In the genomic region with DNA sequence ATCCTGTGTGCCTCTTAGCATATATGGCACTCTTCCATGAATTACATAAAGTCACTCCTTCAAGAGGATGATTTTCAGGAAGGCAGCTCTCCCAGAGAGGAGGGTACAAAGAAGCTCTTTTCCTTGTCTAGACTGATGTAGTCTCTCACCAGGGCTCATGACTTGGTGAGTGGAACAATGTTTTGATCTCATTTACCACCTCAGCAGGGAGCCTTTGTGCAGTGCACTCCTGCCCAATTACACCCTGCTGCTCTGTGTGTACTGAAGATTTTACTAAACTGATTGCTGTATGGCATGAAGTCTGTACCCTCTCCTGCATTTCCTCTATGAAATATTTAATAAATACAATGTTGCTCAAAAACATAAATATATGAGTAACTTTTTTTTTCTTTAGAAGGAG, we compare ENCODE assay signal across 24 cellular contexts.
DNase-seq lines count a peak whose midpoint lies in the region; TF ChIP-seq lines count a peak whose summit lies in the region.
"Had no signal": no experiment of that assay in that cellular context is flagged by ENCODE, and none has a peak within 500 bp of the region (broad histone marks: within the 10 kb centered on the region; RNA-seq: fewer than 3 reads in every experiment).

No MANE protein-coding gene starts in this region.

- DNase-seq in DMS153 (lab: John Stamatoyannopoulos, UW) (peak; percentile 76), NCI-H1417 treated with DMSO at 0.1 percent for 48 hours (lab: John Stamatoyannopoulos, UW) (peak; percentile 70), NCI-H510A treated with DMSO at 0.1 percent for 48 hours (lab: John Stamatoyannopoulos, UW) (peak; percentile 30), endodermal cell (peak; percentile 66), GDM1 (lab: John Stamatoyannopoulos, UW) (no peak)
- no peak for DNase-seq in activated CD4-positive, alpha-beta T cell treated with anti-CD3 and anti-CD28 coated beads for 4 hours
- no peak for DNase-seq in effector memory CD4-positive, alpha-beta T cell
- no peak for DNase-seq in stimulated activated CD4-positive, alpha-beta T cell treated with anti-CD3 and anti-CD28 coated beads, Interleukin-2, amount 100 ng/mL, for 24 hours
- DNase-seq: activated CD4-positive, alpha-beta T cell treated with anti-CD3 and anti-CD28 coated beads for 36 hours; activated naive CD4-positive, alpha-beta T cell treated with anti-CD3 and anti-CD28 coated beads for 36 hours; activated T-cell treated with anti-CD3 and anti-CD28 coated beads, Interleukin-2, amount 50 U/mL, for 4 hours; amniotic stem cell; C1 segment of cervical spinal cord; GF-D8; H7; heart left ventricle; immature natural killer cell; left ventricle myocardium inferior; NCI-H1436; Right ventricle myocardium superior; T-helper 1 cell had no signal

- peak overlapping the region; percentile 4 for H3K27ac Mint-ChIP-seq in endodermal cell
- H3K27ac Mint-ChIP-seq: activated CD4-positive, alpha-beta T cell treated with anti-CD3 and anti-CD28 coated beads for 36 hours; activated naive CD4-positive, alpha-beta T cell treated with anti-CD3 and anti-CD28 coated beads for 36 hours; dendritic cell treated with granulocyte-macrophage colony-stimulating factor and Interleukin-4, amounts not matched to agents 40 ng/mL and 50 ng/mL, for 4 days; immature natural killer cell had no signal

- H3K9me3 ChIP-seq in endodermal cell (ENCODE audit: control insufficient read depth, low read length) = peaks cover 11% of the 10 kb centered on the region
- H3K9me3 ChIP-seq in effector memory CD4-positive, alpha-beta T cell (ENCODE audit: control insufficient read depth, low read length) = no peaks in the 10 kb centered on the region
- H3K9me3 ChIP-seq: heart left ventricle, left ventricle myocardium inferior had no signal

- H3K4me1 ChIP-seq in endodermal cell (ENCODE audit: control insufficient read depth, insufficient read depth, low read length) = peaks cover 16% of the 10 kb centered on the region
- no peaks in the 10 kb centered on the region for H3K4me1 ChIP-seq in effector memory CD4-positive, alpha-beta T cell (ENCODE audit: control insufficient read depth, insufficient read depth, low read length, poor library complexity, severe bottlenecking)
- H3K4me1 ChIP-seq: heart left ventricle, left ventricle myocardium inferior had no signal

- no peak overlapping the region for H3K9ac ChIP-seq in endodermal cell (ENCODE audit: extremely low read depth, low read length, poor library complexity, severe bottlenecking)

- no peaks in the 10 kb centered on the region for H3K36me3 ChIP-seq in endodermal cell (ENCODE audit: control insufficient read depth, insufficient read depth, low read length)
- H3K36me3 ChIP-seq in effector memory CD4-positive, alpha-beta T cell (ENCODE audit: control insufficient read depth, insufficient read depth, low read length) = no peaks in the 10 kb centered on the region
- H3K36me3 ChIP-seq: heart left ventricle, left ventricle myocardium inferior had no signal

- peaks cover 7% of the 10 kb centered on the region for H3K36me3 Mint-ChIP-seq in endodermal cell (ENCODE audit: low read depth)
- H3K36me3 Mint-ChIP-seq: immature natural killer cell had no signal

- no peak overlapping the region for H3K4me3 Mint-ChIP-seq in endodermal cell
- H3K4me3 Mint-ChIP-seq: activated CD4-positive, alpha-beta T cell treated with anti-CD3 and anti-CD28 coated beads for 36 hours; activated naive CD4-positive, alpha-beta T cell treated with anti-CD3 and anti-CD28 coated beads for 36 hours; activated T-cell treated with anti-CD3 and anti-CD28 coated beads, Interleukin-2, amount 50 U/mL, for 4 hours; dendritic cell treated with granulocyte-macrophage colony-stimulating factor and Interleukin-4, amounts not matched to agents 40 ng/mL and 50 ng/mL, for 4 days; IgD-negative memory B cell; immature natural killer cell; nephron had no signal

- H3K27ac ChIP-seq in endodermal cell (ENCODE audit: low read depth, low read length) = peak overlapping the region; percentile 34
- H3K27ac ChIP-seq in effector memory CD4-positive, alpha-beta T cell (ENCODE audit: insufficient read depth, low read length, poor library complexity, severe bottlenecking) = no peak overlapping the region
- H3K27ac ChIP-seq: heart left ventricle, left ventricle myocardium inferior had no signal

- no peaks in the 10 kb centered on the region for H3K27me3 ChIP-seq in endodermal cell (ENCODE audit: control insufficient read depth, insufficient read depth, low read length, poor library complexity, severe bottlenecking)
- H3K27me3 ChIP-seq in effector memory CD4-positive, alpha-beta T cell (replicated peaks; ENCODE audit: control insufficient read depth, insufficient read depth, low read length, poor library complexity, severe bottlenecking) = no peaks in the 10 kb centered on the region
- H3K27me3 ChIP-seq: heart left ventricle had no signal

- peaks cover 40% of the 10 kb centered on the region for H3K4me1 Mint-ChIP-seq in endodermal cell
- H3K4me1 Mint-ChIP-seq: activated CD4-positive, alpha-beta T cell treated with anti-CD3 and anti-CD28 coated beads for 36 hours; IgD-negative memory B cell; immature natural killer cell had no signal

- no peak for TF ChIP-seq CTCF in endodermal cell (conservative IDR thresholded peaks at IDR 0.05)

- H3K27me3 Mint-ChIP-seq in endodermal cell (ENCODE audit: insufficient read depth) = no peaks in the 10 kb centered on the region
- H3K27me3 Mint-ChIP-seq: activated CD4-positive, alpha-beta T cell treated with anti-CD3 and anti-CD28 coated beads for 36 hours; dendritic cell treated with granulocyte-macrophage colony-stimulating factor and Interleukin-4, amounts not matched to agents 40 ng/mL and 50 ng/mL, for 4 days; IgD-negative memory B cell had no signal

- H3K9me3 Mint-ChIP-seq in endodermal cell = peaks cover 16% of the 10 kb centered on the region

- H3K4me3 ChIP-seq in endodermal cell (ENCODE audit: low read length) = peak overlapping the region; percentile 36
- H3K4me3 ChIP-seq in effector memory CD4-positive, alpha-beta T cell (ENCODE audit: insufficient read depth, low read depth, low read length, poor library complexity, severe bottlenecking) = no peak overlapping the region
- H3K4me3 ChIP-seq: heart left ventricle, left ventricle myocardium inferior had no signal

Comparison
In these comparisons a context has a peak if more than half of its experiments do, and no peak if none do; other contexts are left out.
1. DNase-seq: peak in DMS153 (single experiment), NCI-H1417 treated with DMSO at 0.1 percent for 48 hours (single experiment), NCI-H510A treated with DMSO at 0.1 percent for 48 hours (single experiment) and endodermal cell (single experiment); none in activated CD4-positive, alpha-beta T cell treated with anti-CD3 and anti-CD28 coated beads for 4 hours (0 of 2), GDM1 (single experiment), effector memory CD4-positive, alpha-beta T cell (0 of 3) and stimulated activated CD4-positive, alpha-beta T cell treated with anti-CD3 and anti-CD28 coated beads, Interleukin-2, amount 100 ng/mL, for 24 hours (0 of 2).